In genomic region chr9:130720762-130721161, GRCh38 we compare ENCODE assay signal across 23 cellular contexts. TPM values are rescaled to one million over a fixed set of nuclear protein-coding genes. Genes with fewer than 3 reads are reported as not detected.
DNase-seq lines count a peak whose midpoint lies in the region; ATAC-seq and TF ChIP-seq lines count a peak whose summit lies in the region.
"Had no signal": no experiment of that assay in that cellular context is flagged by ENCODE, and none has a peak within 500 bp of the region (broad histone marks: within the 10 kb centered on the region; RNA-seq: fewer than 3 reads in every experiment).

No MANE protein-coding gene starts in this region.

- intact Hi-C loops in MCF 10A (cut with micrococcal nuclease) = no loop called here
- intact Hi-C loops in breast epithelium (cut with DNase I; ENCODE audit: low total_unique reads) = no loop called here
- intact Hi-C loops in CD8-positive, alpha-beta T cell (cut with DNase I, micrococcal nuclease) = no loop called here

- TF ChIP-seq POLR2A in breast epithelium (IDR thresholded peaks at IDR 0.05) = no peak

- H3K36me3 ChIP-seq in breast epithelium = no peaks in the 10 kb centered on the region
- H3K36me3 ChIP-seq in CD8-positive, alpha-beta T cell (ENCODE audit: insufficient read depth, low read length) = no peaks in the 10 kb centered on the region
- H3K36me3 ChIP-seq: BLaER1 had no signal

- POLR2A ChIA-PET in MCF 10A (lab: Yijun Ruan, JAX) = no interaction called here
- POLR2A ChIA-PET in CD8-positive, alpha-beta T cell (lab: Charles Lee) = no interaction called here

- H3K9me3 Mint-ChIP-seq in MCF 10A (ENCODE audit: unreplicated experiment) = no peaks in the 10 kb centered on the region
- no peaks in the 10 kb centered on the region for H3K9me3 Mint-ChIP-seq in CD8-positive, alpha-beta T cell
- H3K9me3 Mint-ChIP-seq in stimulated activated effector memory CD8-positive, alpha-beta T cell treated with anti-CD3 and anti-CD28 coated beads, Interleukin-12 subunit alpha, Interleukin-12 subunit beta, amount 100 ng/mL, for 72 hours = no peaks in the 10 kb centered on the region
- H3K9me3 Mint-ChIP-seq: CD4-positive, CD25-positive, alpha-beta regulatory T cell; CD8-positive, alpha-beta memory T cell had no signal

- TF ChIP-seq CTCF in MCF 10A (IDR thresholded peaks at IDR 0.05; ENCODE audit: unreplicated experiment) (no peak), breast epithelium (IDR thresholded peaks at IDR 0.05) (no peak)
- TF ChIP-seq CTCF in CD8-positive, alpha-beta T cell (IDR thresholded peaks at IDR 0.05) = no peak

- no peaks in the 10 kb centered on the region for H3K27me3 ChIP-seq in breast epithelium
- no peaks in the 10 kb centered on the region for H3K27me3 ChIP-seq in CD8-positive, alpha-beta T cell (ENCODE audit: insufficient read depth, low read length)
- H3K27me3 ChIP-seq: BLaER1 had no signal

- H3K4me1 Mint-ChIP-seq in MCF 10A (ENCODE audit: insufficient read depth, unreplicated experiment) = no peaks in the 10 kb centered on the region
- peaks cover 31% of the 10 kb centered on the region for H3K4me1 Mint-ChIP-seq in CD8-positive, alpha-beta T cell (ENCODE audit: low read depth)
- peaks cover 17% of the 10 kb centered on the region for H3K4me1 Mint-ChIP-seq in stimulated activated effector memory CD8-positive, alpha-beta T cell treated with anti-CD3 and anti-CD28 coated beads, Interleukin-12 subunit alpha, Interleukin-12 subunit beta, amount 100 ng/mL, for 72 hours

- BruUV-seq in MCF 10A (replicated peaks; lab: Mats Ljungman, UMichigan) = no TSS peak

- H3K4me3 Mint-ChIP-seq in MCF 10A (ENCODE audit: unreplicated experiment) = no peak overlapping the region
- no peak overlapping the region for H3K4me3 Mint-ChIP-seq in CD8-positive, alpha-beta T cell
- no peak overlapping the region for H3K4me3 Mint-ChIP-seq in stimulated activated effector memory CD8-positive, alpha-beta T cell treated with anti-CD3 and anti-CD28 coated beads, Interleukin-12 subunit alpha, Interleukin-12 subunit beta, amount 100 ng/mL, for 72 hours
- H3K4me3 Mint-ChIP-seq: B cell; CD8-positive, alpha-beta memory T cell had no signal

- CTCF ChIA-PET in MCF 10A (lab: Yijun Ruan, JAX) = no interaction called here
- CTCF ChIA-PET in CD8-positive, alpha-beta T cell (lab: Charles Lee) = no interaction called here

- no peak overlapping the region for H3K4me3 ChIP-seq in breast epithelium
- H3K4me3 ChIP-seq in CD8-positive, alpha-beta T cell (ENCODE audit: low read depth, low read length) = no peak overlapping the region
- H3K4me3 ChIP-seq: BLaER1, GM23248 had no signal

- H3K36me3 Mint-ChIP-seq in MCF 10A (ENCODE audit: insufficient read depth, unreplicated experiment) = no peaks in the 10 kb centered on the region
- H3K36me3 Mint-ChIP-seq in CD8-positive, alpha-beta T cell = peaks cover 3% of the 10 kb centered on the region
- no peaks in the 10 kb centered on the region for H3K36me3 Mint-ChIP-seq in stimulated activated effector memory CD8-positive, alpha-beta T cell treated with anti-CD3 and anti-CD28 coated beads, Interleukin-12 subunit alpha, Interleukin-12 subunit beta, amount 100 ng/mL, for 72 hours

- H3K4me1 ChIP-seq in breast epithelium = no peaks in the 10 kb centered on the region
- peaks cover 7% of the 10 kb centered on the region for H3K4me1 ChIP-seq in CD8-positive, alpha-beta T cell (ENCODE audit: insufficient read depth, low read length)

- no peaks in the 10 kb centered on the region for H3K27me3 Mint-ChIP-seq in MCF 10A (ENCODE audit: insufficient read depth, unreplicated experiment)
- H3K27me3 Mint-ChIP-seq in CD8-positive, alpha-beta T cell (ENCODE audit: low read depth) = no peaks in the 10 kb centered on the region
- H3K27me3 Mint-ChIP-seq: B cell; CD4-positive, CD25-positive, alpha-beta regulatory T cell; CD8-positive, alpha-beta memory T cell had no signal

- no peak for ATAC-seq in CD8-positive, alpha-beta T cell
- no peak for ATAC-seq in left lobe of liver
- no peak for ATAC-seq in stimulated activated effector memory CD8-positive, alpha-beta T cell treated with anti-CD3 and anti-CD28 coated beads, Interleukin-12 subunit alpha, Interleukin-12 subunit beta, amount 100 ng/mL, for 72 hours
- no peak for ATAC-seq in HG03571 (IDR thresholded peaks at IDR 0.05; ENCODE audit: unreplicated experiment)
- ATAC-seq in HG03025 (IDR thresholded peaks at IDR 0.05; ENCODE audit: low FRiP score, unreplicated experiment) = no peak

- no peaks in the 10 kb centered on the region for H3K9me3 ChIP-seq in breast epithelium
- H3K9me3 ChIP-seq in CD8-positive, alpha-beta T cell (ENCODE audit: low read length) = no peaks in the 10 kb centered on the region
- H3K9me3 ChIP-seq: BLaER1 had no signal

- no peak overlapping the region for H3K27ac ChIP-seq in breast epithelium
- no peak overlapping the region for H3K27ac ChIP-seq in CD8-positive, alpha-beta T cell (ENCODE audit: low read depth, low read length)
- H3K27ac ChIP-seq: 22Rv1, BLaER1, C4-2B, GM23248 had no signal

- no peak for DNase-seq in MCF 10A (ENCODE audit: unreplicated experiment)
- no peak for DNase-seq in breast epithelium (ENCODE audit: low spot score in 2 of 2)
- no peak for DNase-seq in CD8-positive, alpha-beta T cell
- peak; percentile 15 for DNase-seq in left lobe of liver (ENCODE audit: low spot score)
- no peak for DNase-seq in stimulated activated effector memory CD8-positive, alpha-beta T cell treated with anti-CD3 and anti-CD28 coated beads, Interleukin-12 subunit alpha, Interleukin-12 subunit beta, amount 100 ng/mL, for 72 hours (ENCODE audit: low spot score in 2 of 2)
- DNase-seq in NCI-H69 (lab: John Stamatoyannopoulos, UW) = no peak
- DNase-seq: CD4-positive, CD25-positive, alpha-beta regulatory T cell; CD8-positive, alpha-beta memory T cell; DMS 273 treated with DMSO at 0.1 percent for 48 hours; DMS53; DMS79 treated with DMSO at 0.1 percent for 48 hours; GF-D8; GM23248; H7; HCEC 1CT had no signal

- H3K27ac Mint-ChIP-seq in MCF 10A (ENCODE audit: low read depth, unreplicated experiment) = peak overlapping the region; percentile 15
- peak overlapping the region; percentile 50 for H3K27ac Mint-ChIP-seq in CD8-positive, alpha-beta T cell
- H3K27ac Mint-ChIP-seq in stimulated activated effector memory CD8-positive, alpha-beta T cell treated with anti-CD3 and anti-CD28 coated beads, Interleukin-12 subunit alpha, Interleukin-12 subunit beta, amount 100 ng/mL, for 72 hours = peak overlapping the region; percentile 23
- H3K27ac Mint-ChIP-seq: B cell had no signal

RNA-seq across cellular contexts. Expression of gene EXOSC2, which starts 27.2 kb away (rescaled TPM):
- total RNA-seq in MCF 10A (2022) (42.3 and 57.7 TPM in 2 replicates), breast epithelium (10 to 100 TPM; 17.8 to 32.2 (median 30.2) TPM), left lobe of liver (12.9 TPM)
- 10 to 100 TPM; 59.1 to 59.9 TPM for total RNA-seq in CD8-positive, alpha-beta T cell

RNA-seq across cellular contexts. Expression of gene PRDM12, which starts 56.4 kb away (rescaled TPM):
- total RNA-seq in MCF 10A (2022) (0.28 and 0.29 TPM in 2 replicates), breast epithelium (not detected), left lobe of liver (0.08 TPM)
- total RNA-seq in CD8-positive, alpha-beta T cell = not detected
- total RNA-seq: B cell; CD4-positive, CD25-positive, alpha-beta regulatory T cell; Daoy; G401; GM23248 had no signal
